In the genomic region with DNA sequence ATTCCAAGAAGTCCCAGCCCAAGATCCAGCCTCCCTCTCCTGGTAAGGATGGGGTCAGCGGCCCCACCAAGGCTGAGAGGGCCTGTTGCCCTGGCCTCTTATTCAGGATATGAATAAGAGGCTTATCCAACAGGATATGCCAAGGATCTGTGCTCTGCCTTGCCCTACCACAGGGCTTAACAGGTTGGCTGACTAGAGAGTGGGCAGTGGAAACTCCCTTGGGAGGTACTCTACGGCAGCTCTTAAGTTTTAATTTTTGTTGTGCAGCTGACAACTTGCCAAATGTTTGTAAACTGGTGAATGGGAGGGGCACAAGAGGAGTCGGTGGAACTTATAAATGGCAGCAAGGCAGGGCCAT, we compare ENCODE assay signal across 9 cellular contexts. TPM values are rescaled to one million over a fixed set of nuclear protein-coding genes. Genes with fewer than 3 reads are reported as not detected.
A peak's percentile ranks its signal among the peaks of the same experiment; 100 is the strongest.
DNase-seq lines count a peak whose midpoint lies in the region; ATAC-seq and TF ChIP-seq lines count a peak whose summit lies in the region.
"Had no signal": no experiment of that assay in that cellular context is flagged by ENCODE, and none has a peak within 500 bp of the region (broad histone marks: within the 10 kb centered on the region; RNA-seq: fewer than 3 reads in every experiment).

No MANE protein-coding gene starts in this region.

- ATAC-seq in activated CD8-positive, alpha-beta T cell treated with anti-CD3 and anti-CD28 coated beads for 36 hours, result peak; percentile 18
- no peak for ATAC-seq in HG02852 (IDR thresholded peaks at IDR 0.05; ENCODE audit: unreplicated experiment)

- no peak overlapping the region for H3K27ac ChIP-seq in HEK293 (ENCODE audit: extremely low read depth, low read depth, low read length)
- H3K27ac ChIP-seq in right atrium auricular region, result peak overlapping the region; percentile 37 to 61
- peak overlapping the region; percentile 21 to 76 (median 50) for H3K27ac ChIP-seq in spleen

- CTCF ChIA-PET in HEK293 (lab: Yijun Ruan, JAX), result interaction anchor here (0.5 to 2.1 kb wide), 6 partner anchors 9 to 169 kb away, joined by 3 to 13 read pairs (median 4); no protein-coding TSS in a partner anchor
- CTCF ChIA-PET in activated CD8-positive, alpha-beta T cell treated with anti-CD3 and anti-CD28 coated beads for 36 hours (lab: Charles Lee), result interaction anchor here (1.0 to 1.5 kb wide), 2 partner anchors 10 to 18 kb away, joined by 4 read pairs; no protein-coding TSS in a partner anchor

- H3K4me1 Mint-ChIP-seq in activated CD8-positive, alpha-beta T cell treated with anti-CD3 and anti-CD28 coated beads for 36 hours (ENCODE audit: low read depth), result peaks cover 36% of the 10 kb centered on the region

- DNase-seq in activated CD8-positive, alpha-beta T cell treated with anti-CD3 and anti-CD28 coated beads for 36 hours, result no peak
- DNase-seq in right atrium auricular region (ENCODE audit: low spot score) (no peak), spleen (no peak), NCI-H748 treated with DMSO at 0.1 percent for 48 hours (lab: John Stamatoyannopoulos, UW) (no peak), iPS-NIHi11 (ENCODE audit: low spot score) (no peak)
- no peak for DNase-seq in activated CD8-positive, alpha-beta memory T cell treated with anti-CD3 and anti-CD28 coated beads, Interleukin-2, amount 50 U/mL, for 4 hours
- DNase-seq: occipital lobe had no signal

- TF ChIP-seq POLR2A in spleen (IDR thresholded peaks at IDR 0.05), result no peak

- intact Hi-C loops in activated CD8-positive, alpha-beta T cell treated with anti-CD3 and anti-CD28 coated beads for 36 hours (cut with micrococcal nuclease), result no loop called here
- intact Hi-C loops in spleen (cut with DNase I; ENCODE audit: low total_unique reads), result no loop called here

- H3K4me1 ChIP-seq in HEK293 (ENCODE audit: control insufficient read depth, insufficient read depth, low read length) (no peaks in the 10 kb centered on the region), right atrium auricular region (peaks cover 0 to 38% of the 10 kb centered on the region in 2 donors), spleen (peaks cover 19 to 54% (median 37%) of the 10 kb centered on the region in 6 donors)

- H3K27ac Mint-ChIP-seq in activated CD8-positive, alpha-beta T cell treated with anti-CD3 and anti-CD28 coated beads for 36 hours, result peak overlapping the region; percentile 86

- POLR2A ChIA-PET in HEK293 (lab: Yijun Ruan, JAX), result interaction anchor here (0.6 to 1.9 kb wide), 7 partner anchors 13 to 79 kb away, joined by 3 to 18 read pairs (median 5); partner anchors contain the start of gene PIGV
- POLR2A ChIA-PET in activated CD8-positive, alpha-beta T cell treated with anti-CD3 and anti-CD28 coated beads for 36 hours (lab: Charles Lee), result interaction anchor here (0.7 to 2.0 kb wide), 4 partner anchors 15 to 39 kb away, joined by 3 to 15 read pairs (median 6); partner anchors contain the start of gene PIGV

- no peak overlapping the region for H3K4me3 Mint-ChIP-seq in activated CD8-positive, alpha-beta T cell treated with anti-CD3 and anti-CD28 coated beads for 36 hours

- H3K4me3 ChIP-seq in HEK293 (ENCODE audit: low read depth, low read length), result no peak overlapping the region
- no peak overlapping the region for H3K4me3 ChIP-seq in right atrium auricular region
- H3K4me3 ChIP-seq in spleen, result no peak overlapping the region

- no peaks in the 10 kb centered on the region for H3K27me3 Mint-ChIP-seq in activated CD8-positive, alpha-beta T cell treated with anti-CD3 and anti-CD28 coated beads for 36 hours

- no peaks in the 10 kb centered on the region for H3K9me3 ChIP-seq in HEK293 (ENCODE audit: control insufficient read depth, insufficient read depth, low read depth, low read length)
- H3K9me3 ChIP-seq in right atrium auricular region, result no peaks in the 10 kb centered on the region
- H3K9me3 ChIP-seq in spleen, result no peaks in the 10 kb centered on the region

- H3K36me3 ChIP-seq in HEK293 (ENCODE audit: control insufficient read depth in 2 of 2, insufficient read depth in 1 of 2, low read length in 2 of 2) (peaks cover 10 to 100% of the 10 kb centered on the region in 2 experiments), right atrium auricular region (peaks cover 96% of the 10 kb centered on the region), spleen (peaks cover 10 to 100% (median 99%) of the 10 kb centered on the region in 6 donors)

- 42 to 72% (median 60%) methylated on average over 3 of the region's 3 CpGs for WGBS in spleen, 5 donors

- H3K36me3 Mint-ChIP-seq in activated CD8-positive, alpha-beta T cell treated with anti-CD3 and anti-CD28 coated beads for 36 hours (ENCODE audit: low read depth), result peaks cover 93% of the 10 kb centered on the region

- H3K27me3 ChIP-seq in right atrium auricular region, result no peaks in the 10 kb centered on the region
- H3K27me3 ChIP-seq in spleen (replicated peaks in 1 of 7), result no peaks in the 10 kb centered on the region

- TF ChIP-seq CTCF in HEK293 (tag by site-specific recombination; IDR thresholded peaks at IDR 0.05), result no peak
- TF ChIP-seq CTCF in activated CD8-positive, alpha-beta T cell treated with anti-CD3 and anti-CD28 coated beads for 36 hours (IDR thresholded peaks at IDR 0.05), result no peak
- no peak for TF ChIP-seq CTCF in right atrium auricular region (IDR thresholded peaks at IDR 0.05)
- TF ChIP-seq CTCF in spleen (IDR thresholded peaks at IDR 0.05 in 8 of 11, conservative IDR thresholded peaks at IDR 0.05 in 3 of 11), result no peak

- H3K9me3 Mint-ChIP-seq in activated CD8-positive, alpha-beta T cell treated with anti-CD3 and anti-CD28 coated beads for 36 hours, result no peaks in the 10 kb centered on the region

TF ChIP-seq in HEK293, 187 proteins besides CTCF, POLR2A, EP300 and RAD21:
- TF ChIP-seq ZBTB17 (tag by site-specific recombination; IDR thresholded peaks at IDR 0.05) (no peak), SCRT2 (tag by site-specific recombination; IDR thresholded peaks at IDR 0.05) (peak; percentile 59), ZNF449 (tag by site-specific recombination; IDR thresholded peaks at IDR 0.05) (peak; percentile 83)

RNA-seq across cellular contexts. Expression of gene PIGV, which starts 16.5 kb away (rescaled TPM):
- total RNA-seq in activated CD8-positive, alpha-beta T cell treated with anti-CD3 and anti-CD28 coated beads for 36 hours, result 10 to 100 TPM; 21.2 to 23.9 TPM
- 10 to 100 TPM in 1 of 2 donors, 1 to 10 TPM in 1; 6.4 to 13.8 TPM for total RNA-seq in right atrium auricular region
- total RNA-seq in spleen, result 10 to 100 TPM in 6 of 7 donors, 1 to 10 TPM in 1; 8.1 to 21.8 (median 12.5) TPM
- 1 to 10 TPM; 4.8 to 6.6 (median 5.2) TPM for polyA plus RNA-seq in spleen

RNA-seq across cellular contexts. Expression of gene ZDHHC18, which starts 55.2 kb away (rescaled TPM):
- total RNA-seq in activated CD8-positive, alpha-beta T cell treated with anti-CD3 and anti-CD28 coated beads for 36 hours, result 10 to 100 TPM; 55.0 to 61.3 TPM
- 10 to 100 TPM; 19.8 to 22.5 TPM for total RNA-seq in right atrium auricular region
- 10 to 100 TPM; 41.6 to 80.4 (median 54.4) TPM for total RNA-seq in spleen
- polyA plus RNA-seq in spleen, result 10 to 100 TPM in 1 of 3 donors, 1 to 10 TPM in 2; 6.2 to 22.0 (median 8.9) TPM
